In genomic region chr20:63863021-63863797, GRCh38 we compare ENCODE assay signal across 8 cellular contexts. TPM values are rescaled to one million over a fixed set of nuclear protein-coding genes. Genes with fewer than 3 reads are reported as not detected.
A peak's percentile ranks its signal among the peaks of the same experiment; 100 is the strongest.
DNase-seq lines count a peak whose midpoint lies in the region; ATAC-seq, FAIRE-seq and TF ChIP-seq lines count a peak whose summit lies in the region.

No MANE protein-coding gene starts in this region.

- no peaks in the 10 kb centered on the region for H3K36me3 ChIP-seq in ES-I3 (ENCODE audit: insufficient read depth, low read length)
- peaks cover 27% of the 10 kb centered on the region for H3K36me3 ChIP-seq in RWPE2 (ENCODE audit: low read depth)
- peaks cover 9 to 24% (median 19%) of the 10 kb centered on the region in 4 donors for H3K36me3 ChIP-seq in esophagus muscularis mucosa
- H3K36me3 ChIP-seq in prostate gland: no peaks in the 10 kb centered on the region

- ATAC-seq in RWPE2 (ENCODE audit: low read depth) (no peak), GM21367 (IDR thresholded peaks at IDR 0.05; ENCODE audit: unreplicated experiment) (no peak)

- intact Hi-C loops in esophagus muscularis mucosa (cut with DNase I) (loop anchor here (2.0 to 5.0 kb wide), 2 partner anchors 32 to 76 kb away; partner anchors contain the start of gene ZBTB46), prostate gland (cut with DNase I) (loop anchor here (5.0 to 10.0 kb wide), 3 partner anchors 36 to 328 kb away; partner anchors contain the start of gene PTK6)

- H3K27ac ChIP-seq in RWPE2 (ENCODE audit: poor library complexity, severe bottlenecking): peak overlapping the region; percentile 87
- H3K27ac ChIP-seq in esophagus muscularis mucosa (replicated peaks in 1 of 4): peak overlapping the region; percentile 89 to 99 (median 96)
- H3K27ac ChIP-seq in prostate gland: peak overlapping the region; percentile 93

- H3K4me1 ChIP-seq in ES-I3 (ENCODE audit: insufficient read depth, low read length) (peaks cover 14% of the 10 kb centered on the region; the same call in 1 of the 2 replicates), RWPE2 (ENCODE audit: insufficient read depth, poor library complexity, severe bottlenecking) (peaks cover 6% of the 10 kb centered on the region), esophagus muscularis mucosa (peaks cover 41 to 70% (median 54%) of the 10 kb centered on the region in 4 donors), prostate gland (replicated peaks) (peaks cover 5% of the 10 kb centered on the region)

- FAIRE-seq in D721Med (lab: Jason Lieb, UNC) (no peak), GM12891 (lab: Jason Lieb, UNC) (no peak)

- 82% methylated on average over 18 of the region's 18 CpGs for WGBS in esophagus muscularis mucosa
- 74% methylated on average over 18 of the region's 18 CpGs for WGBS in prostate gland

- no peak for TF ChIP-seq EP300 in esophagus muscularis mucosa (IDR thresholded peaks at IDR 0.05)

- TF ChIP-seq CTCF in RWPE2 (IDR thresholded peaks at IDR 0.05; ENCODE audit: poor library complexity, severe bottlenecking) (no peak), esophagus muscularis mucosa (IDR thresholded peaks at IDR 0.05) (no peak), prostate gland (IDR thresholded peaks at IDR 0.05) (no peak), D721Med (IDR thresholded peaks at IDR 0.05; ENCODE audit: insufficient read depth, missing control alignments) (no peak)

- H3K9me3 ChIP-seq in ES-I3 (ENCODE audit: control insufficient read depth, insufficient read depth, low read length): no peaks in the 10 kb centered on the region
- no peaks in the 10 kb centered on the region for H3K9me3 ChIP-seq in RWPE2 (ENCODE audit: severe bottlenecking)
- no peaks in the 10 kb centered on the region for H3K9me3 ChIP-seq in esophagus muscularis mucosa
- H3K9me3 ChIP-seq in prostate gland: no peaks in the 10 kb centered on the region

- peak overlapping the region; percentile 64; the same call in 1 of the 2 replicates for H3K9ac ChIP-seq in ES-I3 (ENCODE audit: low read depth, low read length)

- H3K27me3 ChIP-seq in RWPE2 (ENCODE audit: insufficient read depth, poor library complexity, severe bottlenecking) (no peaks in the 10 kb centered on the region), esophagus muscularis mucosa (peaks cover 0 to 7% (median 0%) of the 10 kb centered on the region in 4 donors), prostate gland (replicated peaks; ENCODE audit: insufficient read depth) (no peaks in the 10 kb centered on the region)

- no peak for TF ChIP-seq POLR2A in esophagus muscularis mucosa (IDR thresholded peaks at IDR 0.05; ENCODE audit: low read depth)
- no peak for TF ChIP-seq POLR2A in prostate gland (IDR thresholded peaks at IDR 0.05)
- no peak for TF ChIP-seq POLR2A in GM12891 (IDR thresholded peaks at IDR 0.05; ENCODE audit: low read depth, low read length)

- DNase-seq in RWPE2 (ENCODE audit: low spot score) (peak; percentile 71), esophagus muscularis mucosa (ENCODE audit: extremely low spot score) (no peak), prostate gland (ENCODE audit: low spot score) (no peak), D721Med (ENCODE audit: insufficient read length, low spot score) (no peak), GM12891 (ENCODE audit: insufficient read length, low spot score) (no peak)
- no peak for DNase-seq in activated CD8-positive, alpha-beta memory T cell treated with anti-CD3 and anti-CD28 coated beads, Interleukin-2, amount 50 U/mL, for 48 hours

- peak overlapping the region; percentile 78 for H3K4me3 ChIP-seq in RWPE2 (ENCODE audit: severe bottlenecking)
- peak overlapping the region; percentile 76 to 97 (median 86) for H3K4me3 ChIP-seq in esophagus muscularis mucosa
- H3K4me3 ChIP-seq in prostate gland: peak overlapping the region; percentile 52 to 87

TF ChIP-seq in GM12891, 5 proteins besides CTCF, POLR2A, EP300 and RAD21:
- no peak for TF ChIP-seq SPI1 (IDR thresholded peaks at IDR 0.05; ENCODE audit: low read depth, low read length)
- TF ChIP-seq PAX5 (IDR thresholded peaks at IDR 0.05; ENCODE audit: insufficient read depth, low read length, severe bottlenecking): no peak
- no peak for TF ChIP-seq POU2F2 (IDR thresholded peaks at IDR 0.05; ENCODE audit: low read depth, low read length)
- no peak for TF ChIP-seq POLR2AphosphoS5 (IDR thresholded peaks at IDR 0.05; ENCODE audit: low read depth, low read length)

RNA-seq across cellular contexts. Expression of gene TPD52L2, which starts 1.9 kb away (rescaled TPM):
- total RNA-seq in esophagus muscularis mucosa (100 to 1,000 TPM; 110 to 162 (median 134) TPM), prostate gland (100 to 1,000 TPM; 105 to 127 TPM)
- polyA plus RNA-seq in GM12891 (2012; ENCODE audit: low read depth, missing spikeins): 41.8 TPM

RNA-seq across cellular contexts. Expression of gene ABHD16B, which starts 1.9 kb away (rescaled TPM):
- total RNA-seq in esophagus muscularis mucosa (not detected), prostate gland (1 to 10 TPM in 1 of 2 donors, not detected in 1; 1.6 TPM)
- 0.26 TPM for polyA plus RNA-seq in GM12891 (2012; ENCODE audit: low read depth, missing spikeins)

RNA-seq across cellular contexts. Expression of gene DNAJC5, which starts 31.7 kb away (rescaled TPM):
- total RNA-seq in esophagus muscularis mucosa (10 to 100 TPM; 39.5 to 64.9 (median 53.1) TPM), prostate gland (10 to 100 TPM; 44.4 to 66.6 TPM)
- polyA plus RNA-seq in GM12891 (2012; ENCODE audit: low read depth, missing spikeins): 18.2 TPM

RNA-seq across cellular contexts. Expression of gene ZBTB46, which starts 32.1 kb away (rescaled TPM):
- total RNA-seq in esophagus muscularis mucosa (10 to 100 TPM in 3 of 4 donors, 1 to 10 TPM in 1; 9.6 to 22.8 (median 13.8) TPM), prostate gland (10 to 100 TPM in 1 of 2 donors, 1 to 10 TPM in 1; 7.9 to 12.2 TPM)
- polyA plus RNA-seq in GM12891 (2012; ENCODE audit: low read depth, missing spikeins): 2.8 TPM
